ENCODE assay signal across 28 cellular contexts in the genomic region with DNA sequence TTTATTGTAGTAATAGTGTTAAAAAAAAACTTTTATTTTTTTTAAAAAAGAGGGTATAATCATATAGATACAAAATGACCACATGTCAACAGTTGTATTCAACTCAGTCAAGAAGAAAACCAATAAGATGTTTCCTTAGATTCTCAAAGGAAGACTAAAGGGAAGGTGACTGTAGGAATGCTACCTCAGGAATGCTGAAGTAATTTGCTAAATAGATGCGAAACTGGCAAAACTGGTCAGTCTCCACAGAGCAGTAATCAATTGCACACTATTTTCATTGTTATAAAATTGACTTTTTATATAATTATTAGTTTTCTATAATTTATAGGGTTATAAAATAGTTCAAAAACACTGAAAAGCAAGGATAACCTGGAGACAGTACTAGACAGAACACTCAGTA.
"Had no signal": no experiment of that assay in that cellular context is flagged by ENCODE, and none has a peak within 500 bp of the region (broad histone marks: within the 10 kb centered on the region; RNA-seq: fewer than 3 reads in every experiment).

No MANE protein-coding gene starts in this region.

- FAIRE-seq: pancreas, small intestine had no signal

- H3K4me1 ChIP-seq: pancreas, psoas muscle, right lobe of liver, sigmoid colon, suprapubic skin, testis, tibial artery, transverse colon, upper lobe of right lung, uterus had no signal

- H3K4me3 Mint-ChIP-seq: naive thymus-derived CD8-positive, alpha-beta T cell; natural killer cell treated with Interleukin-12 subunit alpha and Interleukin-12 subunit beta and Interleukin-15 and Interleukin-18, amount 100 ng/mL, for 72 hours; nephron progenitor cell; neural crest cell; stimulated activated memory B cell treated with anti-CD40 and anti-IgM and Interleukin-4, amounts not matched to agents 10 μg/mL and 1 μg/mL and 100 μg/mL, for 72 hours; stimulated activated naive CD8-positive, alpha-beta T cell treated with anti-CD3 and anti-CD28 coated beads, Interleukin-15, amount 100 ng/mL, for 72 hours; type B pancreatic cell had no signal

- H3K36me3 Mint-ChIP-seq: naive thymus-derived CD8-positive, alpha-beta T cell; natural killer cell treated with Interleukin-12 subunit alpha and Interleukin-12 subunit beta and Interleukin-15 and Interleukin-18, amount 100 ng/mL, for 72 hours; stimulated activated memory B cell treated with anti-CD40 and anti-IgM and Interleukin-4, amounts not matched to agents 10 μg/mL and 1 μg/mL and 100 μg/mL, for 72 hours; type B pancreatic cell had no signal

- H3K9me3 ChIP-seq: neutrophil, pancreas, psoas muscle, right lobe of liver, sigmoid colon, suprapubic skin, testis, tibial artery, transverse colon, upper lobe of right lung, uterus had no signal

- H3K27me3 ChIP-seq: neutrophil, pancreas, right lobe of liver, sigmoid colon, suprapubic skin, testis, tibial artery, transverse colon, upper lobe of right lung, uterus had no signal

- ATAC-seq: naive thymus-derived CD8-positive, alpha-beta T cell; natural killer cell treated with Interleukin-12 subunit alpha and Interleukin-12 subunit beta and Interleukin-15 and Interleukin-18, amount 100 ng/mL, for 72 hours; pancreas; psoas muscle; right cardiac atrium; right lobe of liver; stimulated activated memory B cell treated with anti-CD40 and anti-IgM and Interleukin-4, amounts not matched to agents 10 μg/mL and 1 μg/mL and 100 μg/mL, for 72 hours; stimulated activated naive CD8-positive, alpha-beta T cell treated with anti-CD3 and anti-CD28 coated beads, Interleukin-15, amount 100 ng/mL, for 72 hours; stimulated activated naive CD8-positive, alpha-beta T cell treated with anti-CD3 and anti-CD28 coated beads, Interleukin-15, Interleukin-2, amounts not matched to agents 100 U/mL and 50 U/mL, for 24 hours; upper lobe of right lung had no signal

- H3K36me3 ChIP-seq: neutrophil, pancreas, right lobe of liver, sigmoid colon, suprapubic skin, tibial artery, transverse colon, upper lobe of right lung, uterus had no signal

- H3K27ac Mint-ChIP-seq: naive thymus-derived CD8-positive, alpha-beta T cell; natural killer cell treated with Interleukin-12 subunit alpha and Interleukin-12 subunit beta and Interleukin-15 and Interleukin-18, amount 100 ng/mL, for 72 hours; nephron progenitor cell; stimulated activated memory B cell treated with anti-CD40 and anti-IgM and Interleukin-4, amounts not matched to agents 10 μg/mL and 1 μg/mL and 100 μg/mL, for 72 hours; stimulated activated naive CD8-positive, alpha-beta T cell treated with anti-CD3 and anti-CD28 coated beads, Interleukin-15, amount 100 ng/mL, for 72 hours; type B pancreatic cell had no signal

- H3K4me1 Mint-ChIP-seq: naive thymus-derived CD8-positive, alpha-beta T cell; neural crest cell; stimulated activated memory B cell treated with anti-CD40 and anti-IgM and Interleukin-4, amounts not matched to agents 10 μg/mL and 1 μg/mL and 100 μg/mL, for 72 hours; stimulated activated naive CD8-positive, alpha-beta T cell treated with anti-CD3 and anti-CD28 coated beads, Interleukin-15, amount 100 ng/mL, for 72 hours had no signal

- DNase-seq: naive thymus-derived CD8-positive, alpha-beta T cell; nephron progenitor cell; nucleus accumbens; pancreas; psoas muscle; right cardiac atrium; right lobe of liver; sigmoid colon; small intestine; stimulated activated CD4-positive, alpha-beta T cell treated with anti-CD3 and anti-CD28 coated beads, Interleukin-15, amount 100 ng/mL, for 24 hours; stimulated activated CD4-positive, alpha-beta T cell treated with anti-CD3 and anti-CD28 coated beads, Interleukin-4, amount 100 ng/mL, for 1 hour; stimulated activated CD4-positive, alpha-beta T cell treated with anti-CD3 and anti-CD28 coated beads, Interleukin-4, amount 100 ng/mL, for 4 hours; stimulated activated CD8-positive, alpha-beta memory T cell treated with anti-CD3 and anti-CD28 coated beads, Interleukin-4, amount 100 ng/mL, for 48 hours; stimulated activated naive CD4-positive, alpha-beta T cell; stimulated activated naive CD8-positive, alpha-beta T cell treated with anti-CD3 and anti-CD28 coated beads, Interleukin-15, amount 100 ng/mL, for 72 hours; stimulated activated naive CD8-positive, alpha-beta T cell treated with anti-CD3 and anti-CD28 coated beads, Interleukin-15, Interleukin-2, amounts not matched to agents 100 U/mL and 50 U/mL, for 24 hours; substantia nigra; testis; tibial artery; transverse colon; upper lobe of right lung; uterus had no signal

- H3K27ac ChIP-seq: neutrophil, pancreas, psoas muscle, right lobe of liver, sigmoid colon, suprapubic skin, testis, tibial artery, transverse colon, upper lobe of right lung, uterus had no signal

- H3K4me3 ChIP-seq: pancreas, psoas muscle, right lobe of liver, sigmoid colon, suprapubic skin, testis, tibial artery, transverse colon, upper lobe of right lung, uterus had no signal

- H3K9me3 Mint-ChIP-seq: type B pancreatic cell had no signal

- H3K27me3 Mint-ChIP-seq: naive thymus-derived CD8-positive, alpha-beta T cell; natural killer cell treated with Interleukin-12 subunit alpha and Interleukin-12 subunit beta and Interleukin-15 and Interleukin-18, amount 100 ng/mL, for 72 hours; stimulated activated memory B cell treated with anti-CD40 and anti-IgM and Interleukin-4, amounts not matched to agents 10 μg/mL and 1 μg/mL and 100 μg/mL, for 72 hours; stimulated activated naive CD8-positive, alpha-beta T cell treated with anti-CD3 and anti-CD28 coated beads, Interleukin-15, amount 100 ng/mL, for 72 hours had no signal
